Comparison of ENCODE assay signal across 1 cellular context in the genomic region with DNA sequence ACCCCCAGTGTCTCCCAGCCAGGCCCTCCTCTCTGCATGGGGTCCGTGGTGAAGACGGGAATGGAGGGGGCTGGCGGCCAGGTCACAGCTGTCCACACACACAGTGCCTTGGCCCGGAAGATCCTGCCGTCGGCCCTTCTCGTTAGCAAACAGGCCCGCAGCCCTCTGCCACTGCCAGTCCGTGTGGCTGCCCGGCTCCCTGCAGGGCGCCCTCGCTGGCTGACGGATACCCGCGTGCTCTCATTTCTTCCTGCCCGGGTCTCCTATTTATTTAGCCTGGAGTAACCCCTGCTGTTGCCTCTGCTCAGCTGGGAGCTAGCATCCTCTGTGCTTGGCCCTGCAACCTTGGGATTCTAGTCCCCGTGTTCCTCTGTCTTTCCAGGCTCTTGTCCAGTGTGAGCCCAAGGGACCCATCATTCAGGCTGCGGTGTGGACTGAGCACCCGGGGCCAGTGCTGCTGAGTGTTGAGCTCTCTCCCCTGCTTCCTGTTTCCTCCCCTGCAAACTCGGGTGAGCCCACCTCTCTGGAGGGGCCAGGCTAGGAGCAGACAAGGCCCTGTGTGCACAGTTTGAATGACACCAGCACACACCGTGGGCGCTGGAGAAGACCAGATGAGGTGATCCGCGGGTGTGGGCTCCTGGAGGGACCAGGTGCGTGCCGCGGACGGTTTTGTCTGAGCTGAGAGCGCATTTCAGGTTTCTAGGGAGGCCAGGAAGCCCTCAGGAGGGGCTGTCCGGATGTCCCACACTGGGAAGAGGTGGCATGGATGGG.
TF ChIP-seq lines count a peak whose summit lies in the region.

No MANE protein-coding gene starts in this region.

TF ChIP-seq in H1, 55 proteins besides CTCF, POLR2A, EP300 and RAD21:
- TF ChIP-seq POU5F1 (IDR thresholded peaks at IDR 0.05; ENCODE audit: low read depth, low read length), result no peak
- no peak for TF ChIP-seq CREB1 (IDR thresholded peaks at IDR 0.05)
- TF ChIP-seq TBP (IDR thresholded peaks at IDR 0.05; ENCODE audit: low read depth, low read length), result no peak
- no peak for TF ChIP-seq NANOG (IDR thresholded peaks at IDR 0.05; ENCODE audit: insufficient read depth, low read depth, low read length, poor library complexity, severe bottlenecking)
- no peak for TF ChIP-seq KDM4A (IDR thresholded peaks at IDR 0.05; ENCODE audit: low read depth, low read length, severe bottlenecking)
- TF ChIP-seq RFX5 (IDR thresholded peaks at IDR 0.05; ENCODE audit: borderline replicate concordance, low read depth, low read length), result no peak
- no peak for TF ChIP-seq CBX8 (IDR thresholded peaks at IDR 0.05; ENCODE audit: borderline replicate concordance, low read depth, low read length)
- TF ChIP-seq CHD2 (IDR thresholded peaks at IDR 0.05; ENCODE audit: low read length), result no peak
- no peak for TF ChIP-seq POLR2AphosphoS5 (IDR thresholded peaks at IDR 0.05; ENCODE audit: low read depth, low read length)
- no peak for TF ChIP-seq CBX5 (IDR thresholded peaks at IDR 0.05; ENCODE audit: low read depth, low read length)
- no peak for TF ChIP-seq CEBPB (IDR thresholded peaks at IDR 0.05; ENCODE audit: low read depth, low read length)
